29 cellular contexts compared by ENCODE assay signal in the genomic region with DNA sequence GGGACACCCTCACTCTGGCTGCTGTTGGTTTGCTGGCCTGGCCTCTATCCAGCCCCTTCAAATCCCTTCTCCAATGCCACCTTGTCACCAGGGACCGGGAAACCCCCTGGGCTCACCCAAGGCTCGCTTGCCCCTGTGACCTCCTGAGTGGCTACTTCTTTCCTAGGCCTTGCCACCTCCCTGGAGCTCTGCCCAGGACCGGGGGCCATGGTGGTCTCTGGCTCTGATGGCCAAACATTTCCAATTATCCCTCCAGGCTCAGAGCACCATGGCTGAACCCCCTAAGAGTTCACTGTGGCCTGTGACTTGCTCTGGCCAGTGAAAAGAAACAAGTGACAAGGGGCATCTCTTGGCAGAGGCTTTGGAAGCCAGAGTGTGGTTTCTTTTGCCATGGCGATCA.
"Had no signal": no experiment of that assay in that cellular context is flagged by ENCODE, and none has a peak within 500 bp of the region (broad histone marks: within the 10 kb centered on the region; RNA-seq: fewer than 3 reads in every experiment).

No MANE protein-coding gene starts in this region.

- H3K27me3 ChIP-seq: Peyer's patch, SJCRH30 had no signal

- H3K9me3 ChIP-seq: Peyer's patch, SJCRH30 had no signal

- H3K36me3 ChIP-seq: Peyer's patch, SJCRH30 had no signal

- H3K4me3 ChIP-seq: Peyer's patch, SJCRH30, SK-N-MC had no signal

- H3K27ac ChIP-seq: KMS-11, Peyer's patch, SJCRH30, SK-N-MC had no signal

- ATAC-seq: PC-3, SK-N-SH treated with all-trans-retinoic acid at 6 μM for 48 hours, T-cell had no signal

- H3K4me1 ChIP-seq: Peyer's patch had no signal

- DNase-seq: Karpas-422, MM.1S, MV-4-11, NCI-H1092, NCI-H1105, NCI-H1417 treated with DMSO at 0.1 percent for 48 hours, NCI-H1436 treated with DMSO at 0.1 percent for 48 hours, NCI-H1694 treated with DMSO at 0.1 percent for 48 hours, NCI-H187 treated with DMSO at 0.1 percent for 48 hours, NCI-H2029, NCI-H2081, NCI-H2171 treated with DMSO at 0.1 percent for 48 hours, NCI-H2227 treated with DMSO at 0.1 percent for 48 hours, NCI-H345, NCI-H446, NCI-H510A treated with DMSO at 0.1 percent for 48 hours, NCI-H524 treated with DMSO at 0.1 percent for 48 hours, NCI-H526 treated with DMSO at 0.1 percent for 48 hours, NCI-H774, PC-3, Peyer's patch, RPMI8226, SHP77, SIG-M5, SJCRH30, T-cell had no signal
